Comparison of ENCODE assay signal across 8 cellular contexts in genomic region chr1:91804546-91805023, GRCh38.
DNase-seq lines count a peak whose midpoint lies in the region; ATAC-seq lines count a peak whose summit lies in the region.

No MANE protein-coding gene starts in this region.

- peak; percentile 1 for ATAC-seq in GM21723 (IDR thresholded peaks at IDR 0.05; ENCODE audit: unreplicated experiment)
- ATAC-seq in activated naive CD8-positive, alpha-beta T cell treated with anti-CD3 and anti-CD28 coated beads, Interleukin-2, amount 10 ng/mL, durations not matched to agents 7 days and 5 days (ENCODE audit: low read depth) = peak; percentile 67
- ATAC-seq in sciatic nerve = peak; percentile 49

- DNase-seq in SJSA1 (ENCODE audit: low read depth in 1 of 2, low spot score in 2 of 2) = peak; percentile 61 to 70
- DNase-seq in activated naive CD8-positive, alpha-beta T cell treated with anti-CD3 and anti-CD28 coated beads, Interleukin-2, amount 10 ng/mL, durations not matched to agents 7 days and 5 days = peak; percentile 75
- DNase-seq in sciatic nerve (ENCODE audit: low spot score) = no peak
- no peak for DNase-seq in NCI-H2171 (lab: John Stamatoyannopoulos, UW)
- DNase-seq in COLO668 (lab: John Stamatoyannopoulos, UW; ENCODE audit: unreplicated experiment) = no peak
- DNase-seq in NCI-H146 treated with DMSO at 0.1 percent for 48 hours (lab: John Stamatoyannopoulos, UW; ENCODE audit: unreplicated experiment) = no peak
- DNase-seq in GF-D8 (lab: John Stamatoyannopoulos, UW) = no peak

- H3K27ac Mint-ChIP-seq in activated naive CD8-positive, alpha-beta T cell treated with anti-CD3 and anti-CD28 coated beads, Interleukin-2, amount 10 ng/mL, durations not matched to agents 7 days and 5 days = peak overlapping the region; percentile 86

- no peaks in the 10 kb centered on the region for H3K27me3 ChIP-seq in SJSA1 (replicated peaks)

- POLR2A ChIA-PET in activated naive CD8-positive, alpha-beta T cell treated with anti-CD3 and anti-CD28 coated beads, Interleukin-2, amount 10 ng/mL, durations not matched to agents 7 days and 5 days (lab: Charles Lee) = interaction anchor here (0.8 to 1.4 kb wide), 2 partner anchors 13 to 303 kb away, joined by 3 read pairs; partner anchors contain the start of gene CDC7

- peaks cover 35% of the 10 kb centered on the region for H3K27me3 Mint-ChIP-seq in activated naive CD8-positive, alpha-beta T cell treated with anti-CD3 and anti-CD28 coated beads, Interleukin-2, amount 10 ng/mL, durations not matched to agents 7 days and 5 days

- no peaks in the 10 kb centered on the region for H3K9me3 ChIP-seq in SJSA1 (replicated peaks)

- H3K4me1 ChIP-seq in SJSA1 (replicated peaks) = peaks cover 45% of the 10 kb centered on the region

- peak overlapping the region; percentile 62 for H3K27ac ChIP-seq in SJSA1

- H3K36me3 Mint-ChIP-seq in activated naive CD8-positive, alpha-beta T cell treated with anti-CD3 and anti-CD28 coated beads, Interleukin-2, amount 10 ng/mL, durations not matched to agents 7 days and 5 days = peaks cover 6% of the 10 kb centered on the region

- H3K4me1 Mint-ChIP-seq in activated naive CD8-positive, alpha-beta T cell treated with anti-CD3 and anti-CD28 coated beads, Interleukin-2, amount 10 ng/mL, durations not matched to agents 7 days and 5 days = peaks cover 37% of the 10 kb centered on the region

- no peaks in the 10 kb centered on the region for H3K36me3 ChIP-seq in SJSA1

- intact Hi-C loops in sciatic nerve (cut with DNase I) = loop anchor here (5.0 kb wide), 1 partner anchor 1823 kb away; no protein-coding TSS in a partner anchor

- H3K9me3 Mint-ChIP-seq in activated naive CD8-positive, alpha-beta T cell treated with anti-CD3 and anti-CD28 coated beads, Interleukin-2, amount 10 ng/mL, durations not matched to agents 7 days and 5 days = no peaks in the 10 kb centered on the region

- peak overlapping the region; percentile 82 for H3K4me3 Mint-ChIP-seq in activated naive CD8-positive, alpha-beta T cell treated with anti-CD3 and anti-CD28 coated beads, Interleukin-2, amount 10 ng/mL, durations not matched to agents 7 days and 5 days

- no peak overlapping the region for H3K4me3 ChIP-seq in SJSA1

Comparison
In these comparisons a context has a peak if more than half of its experiments do, and no peak if none do; other contexts are left out.
1. ATAC-seq: peak in every context shown above with its lines; median percentile 67 in activated naive CD8-positive, alpha-beta T cell treated with anti-CD3 and anti-CD28 coated beads, Interleukin-2, amount 10 ng/mL, durations not matched to agents 7 days and 5 days; 49 in sciatic nerve; 1 in GM21723.
2. DNase-seq: peak in SJSA1 (2 of 2) and activated naive CD8-positive, alpha-beta T cell treated with anti-CD3 and anti-CD28 coated beads, Interleukin-2, amount 10 ng/mL, durations not matched to agents 7 days and 5 days (single experiment); none in sciatic nerve (single experiment), NCI-H2171 (single experiment), COLO668 (single experiment), NCI-H146 treated with DMSO at 0.1 percent for 48 hours (single experiment) and GF-D8 (single experiment).